In genomic region chr18:72834731-72835130, GRCh38 we compare ENCODE assay signal across 9 cellular contexts. TPM values are rescaled to one million over a fixed set of nuclear protein-coding genes. Genes with fewer than 3 reads are reported as not detected.
"Had no signal": no experiment of that assay in that cellular context is flagged by ENCODE, and none has a peak within 500 bp of the region (broad histone marks: within the 10 kb centered on the region; RNA-seq: fewer than 3 reads in every experiment).

No MANE protein-coding gene starts in this region.

- FAIRE-seq: HepG2 had no signal

- DNase-seq: GM23248, GOT3, H7, HFFc6, KBM-7 had no signal

- ATAC-seq: HCT116, HepG2 had no signal

RNA-seq across cellular contexts. Expression of gene NETO1, which starts 33.1 kb away (rescaled TPM):
- total RNA-seq: GM23248, H4, HepG2, HFFc6, HT1080 had no signal
